In genomic region chr10:15859531-15859864, GRCh38 we compare ENCODE assay signal across 8 cellular contexts. TPM values are rescaled to one million over a fixed set of nuclear protein-coding genes. Genes with fewer than 3 reads are reported as not detected.
DNase-seq lines count a peak whose midpoint lies in the region; ATAC-seq and TF ChIP-seq lines count a peak whose summit lies in the region.

No MANE protein-coding gene starts in this region.

- peaks cover 25% of the 10 kb centered on the region for H3K27me3 Mint-ChIP-seq in nephron progenitor cell (ENCODE audit: low read depth, poor library complexity)

- H3K9me3 ChIP-seq in BLaER1 (peaks cover 5% of the 10 kb centered on the region; the same call in 1 of the 2 replicates), ectodermal cell (ENCODE audit: control insufficient read depth, low read length) (peaks cover 6% of the 10 kb centered on the region)

- no peak for ATAC-seq in HG03469 (IDR thresholded peaks at IDR 0.05; ENCODE audit: unreplicated experiment)
- no peak for ATAC-seq in GM18505 (IDR thresholded peaks at IDR 0.05; ENCODE audit: unreplicated experiment)
- ATAC-seq in GM21447 (IDR thresholded peaks at IDR 0.05; ENCODE audit: unreplicated experiment), result no peak

- no peaks in the 10 kb centered on the region for H3K27me3 ChIP-seq in BLaER1
- peaks cover 29% of the 10 kb centered on the region for H3K27me3 ChIP-seq in ectodermal cell (ENCODE audit: control insufficient read depth, insufficient read depth, low read length, poor library complexity, severe bottlenecking)

- H4K20me1 ChIP-seq in BLaER1, result peaks cover 40% of the 10 kb centered on the region

- H3K9me3 Mint-ChIP-seq in nephron progenitor cell, result peaks cover 20% of the 10 kb centered on the region

- peak overlapping the region; percentile 97 for H3K4me3 ChIP-seq in BLaER1
- H3K4me3 ChIP-seq in LNCaP clone FGC (ENCODE audit: low read depth, low read length), result peak overlapping the region; percentile 95
- H3K4me3 ChIP-seq in ectodermal cell (ENCODE audit: insufficient read depth, low read depth, low read length), result peak overlapping the region; percentile 74

- H3K9ac ChIP-seq in BLaER1, result peak overlapping the region; percentile 89

- TF ChIP-seq CTCF in LNCaP clone FGC (IDR thresholded peaks at IDR 0.05; ENCODE audit: control insufficient read depth, extremely low read depth, insufficient read depth), result no peak
- TF ChIP-seq CTCF in nephron progenitor cell (IDR thresholded peaks at IDR 0.05), result no peak

- peak overlapping the region; percentile 96 for H3K4me3 Mint-ChIP-seq in nephron progenitor cell

- 44 to 45% methylated on average over 7 of the region's 7 CpGs for whole genome bisulfite sequencing in ectodermal cell, 2 experiments

- H3K4me1 ChIP-seq in BLaER1 (peaks cover 40% of the 10 kb centered on the region), ectodermal cell (ENCODE audit: control insufficient read depth, insufficient read depth, low read length) (no peaks in the 10 kb centered on the region)

- peaks cover 15% of the 10 kb centered on the region for H3K36me3 Mint-ChIP-seq in nephron progenitor cell (ENCODE audit: low read depth)

- H3K36me3 ChIP-seq in BLaER1 (peaks cover 8% of the 10 kb centered on the region), ectodermal cell (ENCODE audit: control insufficient read depth, insufficient read depth, low read length) (no peaks in the 10 kb centered on the region)

- no peak overlapping the region for H3K27ac Mint-ChIP-seq in nephron progenitor cell

- DNase-seq in LNCaP clone FGC (ENCODE audit: low read depth), result no peak
- no peak for DNase-seq in nephron progenitor cell
- DNase-seq in epidermal melanocyte (ENCODE audit: insufficient read length, low spot score), result no peak

- H3K27ac ChIP-seq in BLaER1 (peak overlapping the region; percentile 82), ectodermal cell (ENCODE audit: insufficient read depth, low read depth, low read length, poor library complexity, severe bottlenecking) (no peak overlapping the region)

- TF ChIP-seq POLR2A in GM18505 (IDR thresholded peaks at IDR 0.05; ENCODE audit: borderline replicate concordance, extremely low read depth, insufficient read depth, insufficient read length), result no peak

- H3K4me2 ChIP-seq in BLaER1, result peak overlapping the region; percentile 91

- peaks cover 46% of the 10 kb centered on the region for H3K4me1 Mint-ChIP-seq in nephron progenitor cell

RNA-seq across cellular contexts. Expression of gene MINDY3, which starts 0.8 kb away (rescaled TPM):
- 20.3 TPM for polyA plus RNA-seq in ectodermal cell (2013, experiment 1 of 4)
- polyA plus RNA-seq in ectodermal cell (2013, experiment 2 of 4), result 21.1 TPM
- polyA plus RNA-seq in ectodermal cell (2013, experiment 3 of 4), result 15.8 TPM
- 17.0 TPM for polyA plus RNA-seq in ectodermal cell (2013, experiment 4 of 4)
